Comparison of ENCODE assay signal across 1 cellular context in genomic region chr2:177164584-177165052, GRCh38.
A peak's percentile ranks its signal among the peaks of the same experiment; 100 is the strongest.
TF ChIP-seq lines count a peak whose summit lies in the region.

No MANE protein-coding gene starts in this region.

TF ChIP-seq in HepG2, 621 proteins besides CTCF, POLR2A, EP300 and RAD21 (continued from another document and continues in another):
- no peak for TF ChIP-seq HDAC1 (CRISPR knock-in tag; IDR thresholded peaks at IDR 0.05)
- no peak for TF ChIP-seq ZNF333 (CRISPR knock-in tag; IDR thresholded peaks at IDR 0.05; ENCODE audit: borderline replicate concordance)
- TF ChIP-seq ZNF446 (CRISPR knock-in tag; IDR thresholded peaks at IDR 0.05): no peak
- no peak for TF ChIP-seq FIP1L1 (IDR thresholded peaks at IDR 0.05; ENCODE audit: borderline replicate concordance, insufficient read depth, low read depth, low read length)
- no peak for TF ChIP-seq GATA4 (IDR thresholded peaks at IDR 0.05; ENCODE audit: borderline replicate concordance, low read depth)
- no peak for TF ChIP-seq ZHX1 (CRISPR knock-in tag; IDR thresholded peaks at IDR 0.05; ENCODE audit: low read depth)
- TF ChIP-seq SP5 (CRISPR knock-in tag; IDR thresholded peaks at IDR 0.05; ENCODE audit: borderline replicate concordance, low read depth): no peak
- TF ChIP-seq, protein P1, sequence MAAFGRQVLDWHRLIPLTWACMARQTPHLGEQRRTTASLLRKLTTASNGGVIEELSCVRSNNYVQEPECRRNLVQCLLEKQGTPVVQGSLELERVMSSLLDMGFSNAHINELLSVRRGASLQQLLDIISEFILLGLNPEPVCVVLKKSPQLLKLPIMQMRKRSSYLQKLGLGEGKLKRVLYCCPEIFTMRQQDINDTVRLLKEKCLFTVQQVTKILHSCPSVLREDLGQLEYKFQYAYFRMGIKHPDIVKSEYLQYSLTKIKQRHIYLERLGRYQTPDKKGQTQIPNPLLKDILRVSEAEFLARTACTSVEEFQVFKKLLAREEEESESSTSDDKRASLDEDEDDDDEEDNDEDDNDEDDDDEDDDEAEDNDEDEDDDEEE (CRISPR knock-in tag; IDR thresholded peaks at IDR 0.05): no peak
- TF ChIP-seq SIN3A (IDR thresholded peaks at IDR 0.05; ENCODE audit: borderline replicate concordance, low read depth, low read length): no peak
- no peak for TF ChIP-seq ZNF589 (CRISPR knock-in tag; conservative IDR thresholded peaks at IDR 0.05)
- TF ChIP-seq NFIB (CRISPR knock-in tag; IDR thresholded peaks at IDR 0.05; ENCODE audit: borderline replicate concordance): no peak
- TF ChIP-seq SCMH1 (CRISPR knock-in tag; IDR thresholded peaks at IDR 0.05; ENCODE audit: borderline replicate concordance): no peak
- TF ChIP-seq SATB2 (CRISPR knock-in tag; IDR thresholded peaks at IDR 0.05): peak; percentile 75; the same call in 1 of the 2 replicates
- TF ChIP-seq ZNF382 (CRISPR knock-in tag; IDR thresholded peaks at IDR 0.05; ENCODE audit: borderline replicate concordance): no peak
- no peak for TF ChIP-seq ZNF572 (CRISPR knock-in tag; IDR thresholded peaks at IDR 0.05)
- TF ChIP-seq ZNF619 (CRISPR knock-in tag; IDR thresholded peaks at IDR 0.05): no peak
- TF ChIP-seq SNAPC2 (CRISPR knock-in tag; IDR thresholded peaks at IDR 0.05): no peak
- TF ChIP-seq U2AF2 (IDR thresholded peaks at IDR 0.05; ENCODE audit: low read depth, low read length): no peak
- no peak for TF ChIP-seq UBTF (CRISPR knock-in tag; IDR thresholded peaks at IDR 0.05)
- TF ChIP-seq RNF2 (conservative IDR thresholded peaks at IDR 0.05; ENCODE audit: low read depth): no peak
- TF ChIP-seq, protein P2, sequence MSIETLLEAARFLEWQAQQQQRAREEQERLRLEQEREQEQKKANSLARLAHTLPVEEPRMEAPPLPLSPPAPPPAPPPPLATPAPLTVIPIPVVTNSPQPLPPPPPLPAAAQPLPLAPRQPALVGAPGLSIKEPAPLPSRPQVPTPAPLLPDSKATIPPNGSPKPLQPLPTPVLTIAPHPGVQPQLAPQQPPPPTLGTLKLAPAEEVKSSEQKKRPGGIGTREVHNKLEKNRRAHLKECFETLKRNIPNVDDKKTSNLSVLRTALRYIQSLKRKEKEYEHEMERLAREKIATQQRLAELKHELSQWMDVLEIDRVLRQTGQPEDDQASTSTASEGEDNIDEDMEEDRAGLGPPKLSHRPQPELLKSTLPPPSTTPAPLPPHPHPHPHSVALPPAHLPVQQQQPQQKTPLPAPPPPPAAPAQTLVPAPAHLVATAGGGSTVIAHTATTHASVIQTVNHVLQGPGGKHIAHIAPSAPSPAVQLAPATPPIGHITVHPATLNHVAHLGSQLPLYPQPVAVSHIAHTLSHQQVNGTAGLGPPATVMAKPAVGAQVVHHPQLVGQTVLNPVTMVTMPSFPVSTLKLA (IDR thresholded peaks at IDR 0.05): no peak
- TF ChIP-seq ZNF577 (CRISPR knock-in tag; IDR thresholded peaks at IDR 0.05; ENCODE audit: borderline replicate concordance, low read depth): no peak
- no peak for TF ChIP-seq ZBTB7B (CRISPR knock-in tag; IDR thresholded peaks at IDR 0.05)
- TF ChIP-seq TCF7L2 (IDR thresholded peaks at IDR 0.05; ENCODE audit: low read depth, low read length): no peak
- no peak; the same call in 1 of the 2 replicates for TF ChIP-seq ARID4A (CRISPR knock-in tag; IDR thresholded peaks at IDR 0.05; ENCODE audit: borderline replicate concordance)
- TF ChIP-seq ESRRA (CRISPR knock-in tag; IDR thresholded peaks at IDR 0.05; ENCODE audit: low read depth): no peak
- TF ChIP-seq RFXANK (CRISPR knock-in tag; IDR thresholded peaks at IDR 0.05): 0 out of 2 replicates have a peak, but pooled peaks have one; percentile 68
- TF ChIP-seq FOSL2 (CRISPR knock-in tag; IDR thresholded peaks at IDR 0.05): peak; percentile 81
- no peak for TF ChIP-seq ZFYVE20 (CRISPR knock-in tag; IDR thresholded peaks at IDR 0.05; ENCODE audit: borderline replicate concordance, low read depth)
- peak; percentile 54; the same call in 1 of the 2 replicates for TF ChIP-seq RARA (CRISPR knock-in tag; IDR thresholded peaks at IDR 0.05)
- no peak for TF ChIP-seq ZNF546 (CRISPR knock-in tag; conservative IDR thresholded peaks at IDR 0.05)
- peak; percentile 100 for TF ChIP-seq STAG1 (CRISPR knock-in tag; IDR thresholded peaks at IDR 0.05)
- TF ChIP-seq ZNF570 (CRISPR knock-in tag; IDR thresholded peaks at IDR 0.05; ENCODE audit: borderline replicate concordance): no peak
- TF ChIP-seq STAT5B (CRISPR knock-in tag; IDR thresholded peaks at IDR 0.05): no peak
- TF ChIP-seq, protein P3, sequence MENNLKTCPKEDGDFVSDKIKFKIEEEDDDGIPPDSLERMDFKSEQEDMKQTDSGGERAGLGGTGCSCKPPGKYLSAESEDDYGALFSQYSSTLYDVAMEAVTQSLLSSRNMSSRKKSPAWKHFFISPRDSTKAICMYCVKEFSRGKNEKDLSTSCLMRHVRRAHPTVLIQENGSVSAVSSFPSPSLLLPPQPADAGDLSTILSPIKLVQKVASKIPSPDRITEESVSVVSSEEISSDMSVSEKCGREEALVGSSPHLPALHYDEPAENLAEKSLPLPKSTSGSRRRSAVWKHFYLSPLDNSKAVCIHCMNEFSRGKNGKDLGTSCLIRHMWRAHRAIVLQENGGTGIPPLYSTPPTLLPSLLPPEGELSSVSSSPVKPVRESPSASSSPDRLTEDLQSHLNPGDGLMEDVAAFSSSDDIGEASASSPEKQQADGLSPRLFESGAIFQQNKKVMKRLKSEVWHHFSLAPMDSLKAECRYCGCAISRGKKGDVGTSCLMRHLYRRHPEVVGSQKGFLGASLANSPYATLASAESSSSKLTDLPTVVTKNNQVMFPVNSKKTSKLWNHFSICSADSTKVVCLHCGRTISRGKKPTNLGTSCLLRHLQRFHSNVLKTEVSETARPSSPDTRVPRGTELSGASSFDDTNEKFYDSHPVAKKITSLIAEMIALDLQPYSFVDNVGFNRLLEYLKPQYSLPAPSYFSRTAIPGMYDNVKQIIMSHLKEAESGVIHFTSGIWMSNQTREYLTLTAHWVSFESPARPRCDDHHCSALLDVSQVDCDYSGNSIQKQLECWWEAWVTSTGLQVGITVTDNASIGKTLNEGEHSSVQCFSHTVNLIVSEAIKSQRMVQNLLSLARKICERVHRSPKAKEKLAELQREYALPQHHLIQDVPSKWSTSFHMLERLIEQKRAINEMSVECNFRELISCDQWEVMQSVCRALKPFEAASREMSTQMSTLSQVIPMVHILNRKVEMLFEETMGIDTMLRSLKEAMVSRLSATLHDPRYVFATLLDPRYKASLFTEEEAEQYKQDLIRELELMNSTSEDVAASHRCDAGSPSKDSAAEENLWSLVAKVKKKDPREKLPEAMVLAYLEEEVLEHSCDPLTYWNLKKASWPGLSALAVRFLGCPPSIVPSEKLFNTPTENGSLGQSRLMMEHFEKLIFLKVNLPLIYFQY (CRISPR knock-in tag; IDR thresholded peaks at IDR 0.05; ENCODE audit: borderline replicate concordance): no peak
- no peak for TF ChIP-seq RFX1 (IDR thresholded peaks at IDR 0.05)
- no peak for TF ChIP-seq CBX2 (IDR thresholded peaks at IDR 0.05; ENCODE audit: low read depth, low read length)
- TF ChIP-seq CBX2 (CRISPR knock-in tag; IDR thresholded peaks at IDR 0.05; ENCODE audit: low read depth): no peak; the same call in 1 of the 2 replicates
- no peak for TF ChIP-seq NR2F1 (CRISPR knock-in tag; IDR thresholded peaks at IDR 0.05)
- TF ChIP-seq, protein P4, sequence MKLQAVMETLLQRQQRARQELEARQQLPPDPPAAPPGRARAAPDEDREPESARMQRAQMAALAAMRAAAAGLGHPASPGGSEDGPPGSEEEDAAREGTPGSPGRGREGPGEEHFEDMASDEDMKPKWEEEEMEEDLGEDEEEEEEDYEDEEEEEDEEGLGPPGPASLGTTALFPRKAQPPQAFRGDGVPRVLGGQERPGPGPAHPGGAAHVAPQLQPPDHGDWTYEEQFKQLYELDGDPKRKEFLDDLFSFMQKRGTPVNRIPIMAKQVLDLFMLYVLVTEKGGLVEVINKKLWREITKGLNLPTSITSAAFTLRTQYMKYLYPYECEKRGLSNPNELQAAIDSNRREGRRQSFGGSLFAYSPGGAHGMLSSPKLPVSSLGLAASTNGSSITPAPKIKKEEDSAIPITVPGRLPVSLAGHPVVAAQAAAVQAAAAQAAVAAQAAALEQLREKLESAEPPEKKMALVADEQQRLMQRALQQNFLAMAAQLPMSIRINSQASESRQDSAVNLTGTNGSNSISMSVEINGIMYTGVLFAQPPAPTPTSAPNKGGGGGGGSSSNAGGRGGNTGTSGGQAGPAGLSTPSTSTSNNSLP (IDR thresholded peaks at IDR 0.05; ENCODE audit: low read depth, low read length): peak; percentile 98
- TF ChIP-seq SNAPC5 (CRISPR knock-in tag; IDR thresholded peaks at IDR 0.05; ENCODE audit: borderline replicate concordance): 0 out of 2 replicates have a peak, but pooled peaks have one; percentile 51
- no peak for TF ChIP-seq ARHGAP35 (CRISPR knock-in tag; IDR thresholded peaks at IDR 0.05; ENCODE audit: borderline replicate concordance)
- no peak for TF ChIP-seq MLLT10 (CRISPR knock-in tag; IDR thresholded peaks at IDR 0.05)
- no peak for TF ChIP-seq HIC2 (CRISPR knock-in tag; IDR thresholded peaks at IDR 0.05; ENCODE audit: low read depth)
- no peak for TF ChIP-seq ZNF563 (CRISPR knock-in tag; IDR thresholded peaks at IDR 0.05)
